34 cellular contexts compared by ENCODE assay signal in the genomic region with DNA sequence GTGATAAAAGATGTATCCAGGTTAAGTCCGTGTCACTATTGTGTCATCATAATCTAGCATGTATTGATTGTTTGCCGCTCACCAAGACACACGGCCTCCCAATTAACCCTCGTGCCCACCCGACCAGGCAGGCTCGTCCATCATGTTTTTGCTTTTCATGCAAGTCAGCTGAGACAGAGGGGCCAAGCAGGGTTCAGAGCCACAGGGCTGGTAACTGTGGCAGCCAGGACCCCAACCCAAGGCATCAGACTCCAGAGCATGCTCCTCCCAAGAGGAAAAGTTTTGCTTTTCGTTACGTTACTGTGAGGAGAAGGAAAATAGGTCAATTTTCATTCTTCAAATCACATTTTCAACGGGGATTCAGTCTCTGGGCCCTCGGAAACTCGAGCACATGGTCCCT.
"Had no signal": no experiment of that assay in that cellular context is flagged by ENCODE, and none has a peak within 500 bp of the region (broad histone marks: within the 10 kb centered on the region; RNA-seq: fewer than 3 reads in every experiment).

No MANE protein-coding gene starts in this region.

- H3K27me3 Mint-ChIP-seq: activated CD4-positive, alpha-beta memory T cell treated with anti-CD3 and anti-CD28 coated beads for 36 hours; activated CD4-positive, alpha-beta T cell treated with anti-CD3 and anti-CD28 coated beads for 36 hours; activated naive CD4-positive, alpha-beta T cell treated with anti-CD3 and anti-CD28 coated beads, Interleukin-2, amount 50 U/mL, for 24 hours; activated naive CD8-positive, alpha-beta T cell treated with anti-CD3 and anti-CD28 coated beads for 36 hours; activated naive CD8-positive, alpha-beta T cell treated with anti-CD3 and anti-CD28 coated beads, Interleukin-2, amount 50 U/mL, for 24 hours had no signal

- H3K9me3 ChIP-seq: adrenal gland, body of pancreas, esophagus squamous epithelium, gastroesophageal sphincter had no signal

- H3K4me3 ChIP-seq: adrenal gland, body of pancreas, coronary artery, dorsolateral prefrontal cortex, esophagus squamous epithelium, gastroesophageal sphincter had no signal

- H3K9me3 Mint-ChIP-seq: activated CD4-positive, alpha-beta memory T cell treated with anti-CD3 and anti-CD28 coated beads for 36 hours; activated CD4-positive, alpha-beta T cell treated with anti-CD3 and anti-CD28 coated beads, Interleukin-2, amount 10 ng/mL, durations not matched to agents 24 days and 14 days; activated naive CD4-positive, alpha-beta T cell treated with anti-CD3 and anti-CD28 coated beads for 36 hours; activated naive CD4-positive, alpha-beta T cell treated with anti-CD3 and anti-CD28 coated beads, Interleukin-2, amount 50 U/mL, for 24 hours; activated naive CD8-positive, alpha-beta T cell treated with anti-CD3 and anti-CD28 coated beads for 36 hours; activated naive CD8-positive, alpha-beta T cell treated with anti-CD3 and anti-CD28 coated beads, Interleukin-2, amount 50 U/mL, for 24 hours; activated T-helper 1 cell treated with anti-CD3 and anti-CD28 coated beads, Interleukin-12 subunit alpha, Interleukin-12 subunit beta, Interleukin-2, Interleukin-4 antibody, amounts not matched to agents 30 ng/mL and 10 ng/mL and 1 ng/mL, durations not matched to agents 14 hours and 24 hours and 36 hours; activated T-helper 2 cell treated with anti-CD3 and anti-CD28 coated beads, Interferon-gamma antibody, Interleukin-2, Interleukin-4, amounts not matched to agents 10 μg/mL and 5 μg/mL and 100 μg/mL, durations not matched to agents 14 hours and 24 hours and 36 hours; central memory CD8-positive, alpha-beta T cell; dendritic cell treated with granulocyte-macrophage colony-stimulating factor and Interleukin-4, amounts not matched to agents 40 ng/mL and 50 ng/mL, for 4 days; T-helper 2 cell treated with Interferon-gamma antibody and Interleukin-4, amounts not matched to agents 5 μg/mL and 100 μg/mL, for 36 hours had no signal

- ATAC-seq: activated CD4-positive, alpha-beta T cell treated with anti-CD3 and anti-CD28 coated beads for 36 hours; activated CD8-positive, alpha-beta memory T cell treated with anti-CD3 and anti-CD28 coated beads, Interleukin-2, amount 10 ng/mL, durations not matched to agents 7 days and 5 days; activated CD8-positive, alpha-beta T cell treated with anti-CD3 and anti-CD28 coated beads, Interleukin-2, amount 10 ng/mL, durations not matched to agents 7 days and 5 days; activated naive CD8-positive, alpha-beta T cell treated with anti-CD3 and anti-CD28 coated beads, Interleukin-2, amount 50 U/mL, for 24 hours; body of pancreas; gastroesophageal sphincter; T-helper 17 cell had no signal

- H3K27ac ChIP-seq: adrenal gland, body of pancreas, coronary artery, dorsolateral prefrontal cortex, esophagus squamous epithelium, gastroesophageal sphincter, WERI-Rb-1 had no signal

- H3K4me1 ChIP-seq: adrenal gland, body of pancreas, esophagus squamous epithelium, gastroesophageal sphincter had no signal

- H3K27ac Mint-ChIP-seq: activated CD4-positive, alpha-beta memory T cell treated with anti-CD3 and anti-CD28 coated beads for 36 hours; activated CD4-positive, alpha-beta T cell treated with anti-CD3 and anti-CD28 coated beads for 36 hours; activated CD4-positive, alpha-beta T cell treated with anti-CD3 and anti-CD28 coated beads, Interleukin-2, amount 10 ng/mL, durations not matched to agents 24 days and 14 days; activated CD8-positive, alpha-beta memory T cell treated with anti-CD3 and anti-CD28 coated beads, Interleukin-2, amount 10 ng/mL, durations not matched to agents 7 days and 5 days; activated CD8-positive, alpha-beta T cell treated with anti-CD3 and anti-CD28 coated beads, Interleukin-2, amount 10 ng/mL, durations not matched to agents 7 days and 5 days; activated naive CD4-positive, alpha-beta T cell treated with anti-CD3 and anti-CD28 coated beads for 36 hours; activated naive CD4-positive, alpha-beta T cell treated with anti-CD3 and anti-CD28 coated beads, Interleukin-2, amount 50 U/mL, for 24 hours; activated naive CD8-positive, alpha-beta T cell treated with anti-CD3 and anti-CD28 coated beads for 36 hours; activated naive CD8-positive, alpha-beta T cell treated with anti-CD3 and anti-CD28 coated beads, Interleukin-2, amount 50 U/mL, for 24 hours; activated T-helper 1 cell treated with anti-CD3 and anti-CD28 coated beads, Interleukin-12 subunit alpha, Interleukin-12 subunit beta, Interleukin-2, Interleukin-4 antibody, amounts not matched to agents 30 ng/mL and 10 ng/mL and 1 ng/mL, durations not matched to agents 14 hours and 24 hours and 36 hours; activated T-helper 2 cell treated with anti-CD3 and anti-CD28 coated beads, Interferon-gamma antibody, Interleukin-2, Interleukin-4, amounts not matched to agents 10 μg/mL and 5 μg/mL and 100 μg/mL, durations not matched to agents 14 hours and 24 hours and 36 hours; dendritic cell treated with granulocyte-macrophage colony-stimulating factor and Interleukin-4, amounts not matched to agents 40 ng/mL and 50 ng/mL, for 4 days; T-helper 17 cell; T-helper 2 cell treated with Interferon-gamma antibody and Interleukin-4, amounts not matched to agents 5 μg/mL and 100 μg/mL, for 36 hours had no signal

- H3K36me3 ChIP-seq: adrenal gland, esophagus squamous epithelium, gastroesophageal sphincter, WERI-Rb-1 had no signal

- H3K36me3 Mint-ChIP-seq: activated CD4-positive, alpha-beta memory T cell treated with anti-CD3 and anti-CD28 coated beads for 36 hours; activated CD8-positive, alpha-beta memory T cell treated with anti-CD3 and anti-CD28 coated beads, Interleukin-2, amount 10 ng/mL, durations not matched to agents 7 days and 5 days; activated naive CD4-positive, alpha-beta T cell treated with anti-CD3 and anti-CD28 coated beads, Interleukin-2, amount 50 U/mL, for 24 hours; activated naive CD8-positive, alpha-beta T cell treated with anti-CD3 and anti-CD28 coated beads for 36 hours had no signal

- DNase-seq: activated CD4-positive, alpha-beta memory T cell treated with anti-CD3 and anti-CD28 coated beads for 36 hours; activated CD4-positive, alpha-beta T cell treated with anti-CD3 and anti-CD28 coated beads for 36 hours; activated CD4-positive, alpha-beta T cell treated with anti-CD3 and anti-CD28 coated beads, Interleukin-2, amount 10 ng/mL, durations not matched to agents 24 days and 14 days; activated CD4-positive, CD25-positive, alpha-beta regulatory T cell; activated CD4-positive, CD25-positive, alpha-beta regulatory T cell treated with anti-CD3 and anti-CD28 coated beads, Interleukin-2, amount 50 U/mL, for 72 hours; activated CD8-positive, alpha-beta memory T cell treated with anti-CD3 and anti-CD28 coated beads, Interleukin-2, amount 10 ng/mL, durations not matched to agents 7 days and 5 days; activated CD8-positive, alpha-beta memory T cell treated with anti-CD3 and anti-CD28 coated beads, Interleukin-2, amount 50 U/mL, for 4 hours; activated CD8-positive, alpha-beta T cell treated with anti-CD3 and anti-CD28 coated beads, Interleukin-2, amount 10 ng/mL, durations not matched to agents 7 days and 5 days; activated effector memory CD4-positive, alpha-beta T cell treated with anti-CD3 and anti-CD28 coated beads, Interleukin-2, amount 50 U/mL, for 16 hours; activated naive CD4-positive, alpha-beta T cell treated with anti-CD3 and anti-CD28 coated beads for 36 hours; activated naive CD8-positive, alpha-beta T cell treated with anti-CD3 and anti-CD28 coated beads for 36 hours; activated naive CD8-positive, alpha-beta T cell treated with anti-CD3 and anti-CD28 coated beads, Interleukin-2, amount 50 U/mL, for 24 hours; activated T-cell treated with anti-CD3 and anti-CD28 coated beads, Interleukin-2, amount 50 U/mL, for 1 hour; activated T-cell treated with anti-CD3 and anti-CD28 coated beads, Interleukin-2, amount 50 U/mL, for 48 hours; adrenal gland; aorta; body of pancreas; dorsolateral prefrontal cortex; effector memory CD4-positive, alpha-beta T cell; erythroblast; esophagus squamous epithelium; foreskin melanocyte; T-helper 1 cell; T-helper 17 cell; T1000; WERI-Rb-1 had no signal

- H3K27me3 ChIP-seq: adrenal gland, body of pancreas, dorsolateral prefrontal cortex had no signal

- H3K4me1 Mint-ChIP-seq: activated CD4-positive, alpha-beta T cell treated with anti-CD3 and anti-CD28 coated beads for 36 hours; activated CD4-positive, alpha-beta T cell treated with anti-CD3 and anti-CD28 coated beads, Interleukin-2, amount 10 ng/mL, durations not matched to agents 24 days and 14 days; activated CD8-positive, alpha-beta memory T cell treated with anti-CD3 and anti-CD28 coated beads, Interleukin-2, amount 10 ng/mL, durations not matched to agents 7 days and 5 days; activated naive CD4-positive, alpha-beta T cell treated with anti-CD3 and anti-CD28 coated beads, Interleukin-2, amount 50 U/mL, for 24 hours; activated naive CD8-positive, alpha-beta T cell treated with anti-CD3 and anti-CD28 coated beads for 36 hours; activated naive CD8-positive, alpha-beta T cell treated with anti-CD3 and anti-CD28 coated beads, Interleukin-2, amount 50 U/mL, for 24 hours; central memory CD8-positive, alpha-beta T cell; T-helper 17 cell had no signal

- H3K4me3 Mint-ChIP-seq: activated CD4-positive, alpha-beta memory T cell treated with anti-CD3 and anti-CD28 coated beads for 36 hours; activated CD4-positive, alpha-beta T cell treated with anti-CD3 and anti-CD28 coated beads for 36 hours; activated CD4-positive, alpha-beta T cell treated with anti-CD3 and anti-CD28 coated beads, Interleukin-2, amount 10 ng/mL, durations not matched to agents 24 days and 14 days; activated CD8-positive, alpha-beta memory T cell treated with anti-CD3 and anti-CD28 coated beads, Interleukin-2, amount 10 ng/mL, durations not matched to agents 7 days and 5 days; activated CD8-positive, alpha-beta T cell treated with anti-CD3 and anti-CD28 coated beads, Interleukin-2, amount 10 ng/mL, durations not matched to agents 7 days and 5 days; activated naive CD4-positive, alpha-beta T cell treated with anti-CD3 and anti-CD28 coated beads for 36 hours; activated naive CD4-positive, alpha-beta T cell treated with anti-CD3 and anti-CD28 coated beads, Interleukin-2, amount 50 U/mL, for 24 hours; activated naive CD8-positive, alpha-beta T cell treated with anti-CD3 and anti-CD28 coated beads for 36 hours; activated naive CD8-positive, alpha-beta T cell treated with anti-CD3 and anti-CD28 coated beads, Interleukin-2, amount 50 U/mL, for 24 hours; activated T-helper 1 cell treated with anti-CD3 and anti-CD28 coated beads, Interleukin-12 subunit alpha, Interleukin-12 subunit beta, Interleukin-2, Interleukin-4 antibody, amounts not matched to agents 30 ng/mL and 10 ng/mL and 1 ng/mL, durations not matched to agents 14 hours and 24 hours and 36 hours; central memory CD8-positive, alpha-beta T cell; dendritic cell treated with granulocyte-macrophage colony-stimulating factor and Interleukin-4, amounts not matched to agents 40 ng/mL and 50 ng/mL, for 4 days; T-helper 17 cell; T-helper 2 cell treated with Interferon-gamma antibody and Interleukin-4, amounts not matched to agents 5 μg/mL and 100 μg/mL, for 36 hours had no signal
